Comparison of ENCODE assay signal across 1 cellular context in the genomic region with DNA sequence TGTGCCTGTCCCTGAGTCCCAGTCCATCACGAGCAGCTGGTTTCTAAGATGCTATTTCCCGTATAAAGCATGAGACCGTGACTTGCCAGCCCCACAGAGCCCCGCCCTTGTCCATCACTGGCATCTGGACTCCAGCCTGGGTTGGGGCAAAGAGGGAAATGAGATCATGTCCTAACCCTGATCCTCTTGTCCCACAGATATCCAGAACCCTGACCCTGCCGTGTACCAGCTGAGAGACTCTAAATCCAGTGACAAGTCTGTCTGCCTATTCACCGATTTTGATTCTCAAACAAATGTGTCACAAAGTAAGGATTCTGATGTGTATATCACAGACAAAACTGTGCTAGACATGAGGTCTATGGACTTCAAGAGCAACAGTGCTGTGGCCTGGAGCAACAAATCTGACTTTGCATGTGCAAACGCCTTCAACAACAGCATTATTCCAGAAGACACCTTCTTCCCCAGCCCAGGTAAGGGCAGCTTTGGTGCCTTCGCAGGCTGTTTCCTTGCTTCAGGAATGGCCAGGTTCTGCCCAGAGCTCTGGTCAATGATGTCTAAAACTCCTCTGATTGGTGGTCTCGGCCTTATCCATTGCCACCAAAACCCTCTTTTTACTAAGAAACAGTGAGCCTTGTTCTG.
TF ChIP-seq lines count a peak whose summit lies in the region.

No MANE protein-coding gene starts in this region.

TF ChIP-seq in endothelial cell of umbilical vein, 7 proteins besides CTCF, POLR2A, EP300 and RAD21 (continued from another document):
- TF ChIP-seq JUN (IDR thresholded peaks at IDR 0.05; ENCODE audit: borderline replicate concordance, insufficient read depth, insufficient read length, low read depth) (peak; percentile 38), POLR2AphosphoS5 (IDR thresholded peaks at IDR 0.05; ENCODE audit: insufficient read depth, low read depth, low read length) (peak; percentile 54), FOS (IDR thresholded peaks at IDR 0.05; ENCODE audit: borderline replicate concordance, insufficient read depth, low read length) (peak; percentile 37)
